ENCODE assay signal across 15 cellular contexts in genomic region chr11:33387586-33387985, GRCh38. TPM values are rescaled to one million over a fixed set of nuclear protein-coding genes. Genes with fewer than 3 reads are reported as not detected.
DNase-seq lines count a peak whose midpoint lies in the region; ATAC-seq and TF ChIP-seq lines count a peak whose summit lies in the region.
"Had no signal": no experiment of that assay in that cellular context is flagged by ENCODE, and none has a peak within 500 bp of the region (broad histone marks: within the 10 kb centered on the region; RNA-seq: fewer than 3 reads in every experiment).

No MANE protein-coding gene starts in this region.

- H3K9ac ChIP-seq in mesendoderm (ENCODE audit: low read length) = no peak overlapping the region

- no peaks in the 10 kb centered on the region for H3K4me1 ChIP-seq in mesendoderm (ENCODE audit: control insufficient read depth, low read depth, low read length)
- H3K4me1 ChIP-seq: ascending aorta had no signal

- no peak overlapping the region for H3K56ac ChIP-seq in mesendoderm (ENCODE audit: low read length)

- no peak overlapping the region for H3K4me3 ChIP-seq in HL-60 (replicated peaks; ENCODE audit: insufficient read depth, low read length)
- no peak overlapping the region for H3K4me3 ChIP-seq in mesendoderm (ENCODE audit: low read length)
- H3K4me3 ChIP-seq: ascending aorta had no signal

- no peak overlapping the region for H3K18ac ChIP-seq in mesendoderm (ENCODE audit: low read length)

- H4K5ac ChIP-seq in mesendoderm (ENCODE audit: low read length) = no peak overlapping the region

- H3K79me2 ChIP-seq in mesendoderm (ENCODE audit: control insufficient read depth, insufficient read depth, low read length) = no peaks in the 10 kb centered on the region

- H3K4ac ChIP-seq in mesendoderm (ENCODE audit: low read depth, low read length) = peak overlapping the region; percentile 55

- H3K4me2 ChIP-seq in mesendoderm (ENCODE audit: low read length) = no peak overlapping the region

- H4K8ac ChIP-seq in mesendoderm (ENCODE audit: low read depth, low read length) = no peak overlapping the region

- H2BK15ac ChIP-seq in mesendoderm (replicated peaks; ENCODE audit: low read depth) = no peak overlapping the region

- H3K36me3 ChIP-seq in mesendoderm (ENCODE audit: control insufficient read depth, insufficient read depth, low read length) = no peaks in the 10 kb centered on the region
- H3K36me3 ChIP-seq: ascending aorta had no signal

- H3K23ac ChIP-seq in mesendoderm (ENCODE audit: low read length) = no peak overlapping the region

- H2AK5ac ChIP-seq in mesendoderm (ENCODE audit: low read length) = no peak overlapping the region

- no peak overlapping the region for H2BK120ac ChIP-seq in mesendoderm (ENCODE audit: low read depth, low read length)

- WGBS in mesendoderm (ENCODE audit: extremely low coverage, insufficient coverage, low lambda C conversion rate) = no CpG with 5 or more reads among the region's 3 CpGs

- TF ChIP-seq CTCF in HL-60 (IDR thresholded peaks at IDR 0.05; ENCODE audit: insufficient read depth, low read length) = no peak

- H2BK5ac ChIP-seq in mesendoderm (ENCODE audit: low read length) = no peak overlapping the region

- H3K27me3 ChIP-seq in HL-60 (ENCODE audit: insufficient read depth, poor library complexity, severe bottlenecking) = no peaks in the 10 kb centered on the region
- H3K27me3 ChIP-seq in mesendoderm (ENCODE audit: insufficient read depth, low read length, poor library complexity) = no peaks in the 10 kb centered on the region
- H3K27me3 ChIP-seq: ascending aorta had no signal

- ATAC-seq in GM18858 (IDR thresholded peaks at IDR 0.05; ENCODE audit: unreplicated experiment) = peak; percentile 6
- ATAC-seq: activated T-helper 17 cell treated with anti-CD3 and anti-CD28 coated beads, Interleukin-2, amount 50 U/mL, for 72 hours; Panc1; T-helper 17 cell had no signal

- H3K79me1 ChIP-seq in mesendoderm (ENCODE audit: low read length) = no peaks in the 10 kb centered on the region

- peak; percentile 12 for DNase-seq in HCEC 1CT
- no peak for DNase-seq in HL-60 (ENCODE audit: low read depth in 1 of 2, low spot score in 1 of 2)
- DNase-seq in mesendoderm = no peak
- no peak for DNase-seq in cerebellum (ENCODE audit: low spot score)
- DNase-seq in ureter (ENCODE audit: low spot score) = no peak
- no peak for DNase-seq in NCI-H1105 (lab: John Stamatoyannopoulos, UW)
- DNase-seq: activated CD4-positive, alpha-beta T cell treated with anti-CD3 and anti-CD28 coated beads, Interleukin-2, amount 10 ng/mL, durations not matched to agents 24 days and 14 days; CD8-positive, alpha-beta memory T cell; MM.1S; NCI-H2227 treated with DMSO at 0.1 percent for 48 hours; T-helper 17 cell had no signal

- H3K27ac ChIP-seq in HL-60 (replicated peaks) (peak overlapping the region; percentile 33), mesendoderm (ENCODE audit: low read depth, low read length) (no peak overlapping the region)
- H3K27ac ChIP-seq: ascending aorta had no signal

RNA-seq across cellular contexts. Expression of gene KIAA1549L, which starts 11.7 kb away (rescaled TPM):
- 0.77 TPM for polyA plus RNA-seq in mesendoderm (2013, experiment 1 of 2)
- polyA plus RNA-seq in mesendoderm (2013, experiment 2 of 2) = 0.76 TPM
- total RNA-seq in cerebellum = 62.4 TPM
- total RNA-seq in ureter = 10.1 TPM
- total RNA-seq: activated CD4-positive, alpha-beta T cell treated with anti-CD3 and anti-CD28 coated beads, Interleukin-2, amount 10 ng/mL, durations not matched to agents 24 days and 14 days; activated T-helper 17 cell treated with anti-CD3 and anti-CD28 coated beads, Interleukin-2, amount 50 U/mL, for 72 hours; ascending aorta; CD8-positive, alpha-beta memory T cell; T-helper 17 cell had no signal
- polyA plus RNA-seq: CD8-positive, alpha-beta memory T cell had no signal
